ENCODE assay signal across 15 cellular contexts in genomic region chr11:69218946-69219720, GRCh38.
DNase-seq lines count a peak whose midpoint lies in the region; ATAC-seq and TF ChIP-seq lines count a peak whose summit lies in the region.
"Had no signal": no experiment of that assay in that cellular context is flagged by ENCODE, and none has a peak within 500 bp of the region (broad histone marks: within the 10 kb centered on the region; RNA-seq: fewer than 3 reads in every experiment).

No MANE protein-coding gene starts in this region.

- no peak overlapping the region for H3K18ac ChIP-seq in IMR-90 (ENCODE audit: low read depth, low read length)

- H4K20me1 ChIP-seq in IMR-90 (ENCODE audit: insufficient read depth, low read length): 0 out of 2 replicates have a peak, but pooled peaks cover 5% of the 10 kb centered on the region

- dilution Hi-C loops in IMR-90 (cut with HindIII; ENCODE audit: low sequenced_read_pairs, unreplicated experiment): no loop called here

- WGBS in IMR-90 (ENCODE audit: extremely low coverage in 2 of 2, insufficient read length in 1 of 2), 2 experiments: 97% methylated on average over 6 of the region's 11 CpGs; no CpG with 5 or more reads in 1 of the 2 experiments

- H3K4ac ChIP-seq in IMR-90 (ENCODE audit: low read depth, low read length): no peak overlapping the region

- H3K9ac ChIP-seq in IMR-90 (ENCODE audit: low read depth, low read length): no peak overlapping the region

- no TSS peak for BruUV-seq in IMR-90 (replicated peaks; lab: Mats Ljungman, UMichigan)

- intact Hi-C loops in IMR-90 (cut with micrococcal nuclease): no loop called here

- H2BK15ac ChIP-seq in IMR-90 (ENCODE audit: low read depth, low read length): no peak overlapping the region

- H4K8ac ChIP-seq in IMR-90 (ENCODE audit: low read depth in 2 of 2, low read length in 2 of 2): no peak overlapping the region

- H3K4me1 ChIP-seq in IMR-90 (ENCODE audit: control insufficient read depth, insufficient read depth, low read length): peaks cover 15% of the 10 kb centered on the region
- H3K4me1 ChIP-seq: HAP-1 had no signal

- no peaks in the 10 kb centered on the region for H3K9me3 ChIP-seq in IMR-90 (ENCODE audit: control insufficient read depth, insufficient read depth, low read length)
- H3K9me3 ChIP-seq: HAP-1 had no signal

- no peak for TF ChIP-seq RAD21 in IMR-90 (IDR thresholded peaks at IDR 0.05; ENCODE audit: low read length)

- H2BK20ac ChIP-seq in IMR-90 (ENCODE audit: low read depth, low read length): no peak overlapping the region

- H3K56ac ChIP-seq in IMR-90 (ENCODE audit: extremely low read depth, insufficient read depth, low read length): no peak overlapping the region

- H3K27me3 ChIP-seq in H7 (ENCODE audit: control insufficient read depth, insufficient read depth, low read length) (no peaks in the 10 kb centered on the region), IMR-90 (ENCODE audit: control insufficient read depth, insufficient read depth, low read length) (peaks cover 5% of the 10 kb centered on the region; the same call in 1 of the 2 replicates)

- ATAC-seq in IMR-90 (ENCODE audit: low read depth) (no peak), HG02884 (IDR thresholded peaks at IDR 0.05; ENCODE audit: unreplicated experiment) (no peak)

- no peak overlapping the region for H2AK9ac ChIP-seq in IMR-90 (replicated peaks; ENCODE audit: low read depth, low read length, poor library complexity)

- in situ Hi-C loops in IMR-90 (cut with MboI; ENCODE audit: low sequenced_read_pairs): no loop called here

- POLR2A ChIA-PET in IMR-90 (lab: Charles Lee; ENCODE audit: unreplicated experiment): no interaction called here

- H3K4me2 ChIP-seq in IMR-90 (ENCODE audit: low read depth, low read length): no peak overlapping the region

- peak; percentile 17 for DNase-seq in H7
- no peak for DNase-seq in IMR-90
- DNase-seq in ecto neural progenitor cell (ENCODE audit: low spot score): peak; percentile 29
- peak; percentile 10 for DNase-seq in stimulated activated CD8-positive, alpha-beta memory T cell treated with anti-CD3 and anti-CD28 coated beads, Interleukin-4, amount 100 ng/mL, for 48 hours
- DNase-seq in effector CD4-positive, alpha-beta T cell: no peak
- DNase-seq in NCI-H1436 (lab: John Stamatoyannopoulos, UW): no peak
- DNase-seq: ACHN; CD4-positive, CD25-positive, alpha-beta regulatory T cell; KBM-7; NCI-H1048; NCI-H2107; NCI-H345; NCI-H748 treated with DMSO at 0.1 percent for 48 hours had no signal

- no peak overlapping the region for H3K14ac ChIP-seq in IMR-90 (replicated peaks; ENCODE audit: low read depth, low read length)

- no peak overlapping the region for H3K27ac ChIP-seq in IMR-90 (ENCODE audit: insufficient read depth, low read length)

- H3K36me3 ChIP-seq in H7 (replicated peaks; ENCODE audit: control insufficient read depth, insufficient read depth, low read length) (no peaks in the 10 kb centered on the region), IMR-90 (ENCODE audit: control insufficient read depth, insufficient read depth, low read length) (no peaks in the 10 kb centered on the region)
- H3K36me3 ChIP-seq: HAP-1 had no signal

- no peak overlapping the region for H2BK5ac ChIP-seq in IMR-90 (ENCODE audit: low read depth, low read length, poor library complexity, severe bottlenecking)

- TF ChIP-seq CTCF in IMR-90 (conservative IDR thresholded peaks at IDR 0.05; ENCODE audit: low read depth, low read length): no peak

- no peaks in the 10 kb centered on the region for H3K79me1 ChIP-seq in IMR-90 (ENCODE audit: low read depth in 1 of 2, low read length in 2 of 2)

- CTCF ChIA-PET in IMR-90 (lab: Yijun Ruan, JAX): no interaction called here

- no peak overlapping the region for H4K91ac ChIP-seq in IMR-90 (ENCODE audit: insufficient read depth, low read depth, low read length)

- H3K4me3 ChIP-seq in H7 (ENCODE audit: insufficient read depth, low read depth, low read length): no peak overlapping the region
- no peak overlapping the region for H3K4me3 ChIP-seq in IMR-90 (ENCODE audit: insufficient read depth, low read depth, low read length)
- H3K4me3 ChIP-seq: HAP-1 had no signal

- H2BK120ac ChIP-seq in IMR-90 (ENCODE audit: low read depth, low read length): no peak overlapping the region

- H4K5ac ChIP-seq in IMR-90 (ENCODE audit: low read depth, low read length): no peak overlapping the region

- no peak for TF ChIP-seq POLR2A in IMR-90 (IDR thresholded peaks at IDR 0.05; ENCODE audit: low read depth, low read length)

- H3K23ac ChIP-seq in IMR-90 (ENCODE audit: low read depth, low read length): no peak overlapping the region

- H3K9me1 ChIP-seq in IMR-90 (ENCODE audit: insufficient read depth, low read length): peaks cover 6% of the 10 kb centered on the region; the same call in 1 of the 2 replicates

- peak overlapping the region; percentile 51; the same call in 1 of the 2 replicates for H2AK5ac ChIP-seq in IMR-90 (ENCODE audit: low read depth, low read length)

- H2AFZ ChIP-seq in IMR-90 (replicated peaks; ENCODE audit: low read length, poor library complexity): no peak overlapping the region

TF ChIP-seq in IMR-90, 13 proteins besides CTCF, POLR2A, EP300 and RAD21:
- TF ChIP-seq, protein P1, sequence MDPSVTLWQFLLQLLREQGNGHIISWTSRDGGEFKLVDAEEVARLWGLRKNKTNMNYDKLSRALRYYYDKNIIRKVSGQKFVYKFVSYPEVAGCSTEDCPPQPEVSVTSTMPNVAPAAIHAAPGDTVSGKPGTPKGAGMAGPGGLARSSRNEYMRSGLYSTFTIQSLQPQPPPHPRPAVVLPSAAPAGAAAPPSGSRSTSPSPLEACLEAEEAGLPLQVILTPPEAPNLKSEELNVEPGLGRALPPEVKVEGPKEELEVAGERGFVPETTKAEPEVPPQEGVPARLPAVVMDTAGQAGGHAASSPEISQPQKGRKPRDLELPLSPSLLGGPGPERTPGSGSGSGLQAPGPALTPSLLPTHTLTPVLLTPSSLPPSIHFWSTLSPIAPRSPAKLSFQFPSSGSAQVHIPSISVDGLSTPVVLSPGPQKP (IDR thresholded peaks at IDR 0.05; ENCODE audit: borderline replicate concordance, low read depth, low read length): no peak
- TF ChIP-seq SMC3 (IDR thresholded peaks at IDR 0.05; ENCODE audit: low read depth, low read length): no peak
- no peak for TF ChIP-seq NFE2L2 (IDR thresholded peaks at IDR 0.05; ENCODE audit: low read depth, low read length)
- no peak for TF ChIP-seq CEBPB (IDR thresholded peaks at IDR 0.05; ENCODE audit: low read depth, low read length)
- TF ChIP-seq USF2 (IDR thresholded peaks at IDR 0.05; ENCODE audit: low read depth, low read length): no peak
- TF ChIP-seq RFX5 (IDR thresholded peaks at IDR 0.05; ENCODE audit: low read depth, low read length): no peak
- TF ChIP-seq RCOR1 (IDR thresholded peaks at IDR 0.05; ENCODE audit: insufficient replicate concordance, low read length): no peak
- TF ChIP-seq BHLHE40 (IDR thresholded peaks at IDR 0.05; ENCODE audit: low read depth, low read length): no peak
- no peak for TF ChIP-seq CHD1 (IDR thresholded peaks at IDR 0.05; ENCODE audit: low read depth, low read length)
- TF ChIP-seq MAFK (IDR thresholded peaks at IDR 0.05; ENCODE audit: low read depth, low read length): no peak
- no peak for TF ChIP-seq MXI1 (IDR thresholded peaks at IDR 0.05; ENCODE audit: borderline replicate concordance, low read depth, low read length)
- no peak for TF ChIP-seq MAZ (IDR thresholded peaks at IDR 0.05; ENCODE audit: borderline replicate concordance, low read depth, low read length)
- no peak for TF ChIP-seq FOS (IDR thresholded peaks at IDR 0.05; ENCODE audit: low read depth, low read length)
TF ChIP-seq in IMR-90: peak in this region for 0.

Comparison
In these comparisons a context has a peak if more than half of its experiments do, and no peak if none do; other contexts are left out.
1. DNase-seq: peak in H7 (single experiment), ecto neural progenitor cell (single experiment) and stimulated activated CD8-positive, alpha-beta memory T cell treated with anti-CD3 and anti-CD28 coated beads, Interleukin-4, amount 100 ng/mL, for 48 hours (single experiment); none in IMR-90 (single experiment), effector CD4-positive, alpha-beta T cell (single experiment) and NCI-H1436 (single experiment).